Comparison of ENCODE assay signal across 12 cellular contexts in the genomic region with DNA sequence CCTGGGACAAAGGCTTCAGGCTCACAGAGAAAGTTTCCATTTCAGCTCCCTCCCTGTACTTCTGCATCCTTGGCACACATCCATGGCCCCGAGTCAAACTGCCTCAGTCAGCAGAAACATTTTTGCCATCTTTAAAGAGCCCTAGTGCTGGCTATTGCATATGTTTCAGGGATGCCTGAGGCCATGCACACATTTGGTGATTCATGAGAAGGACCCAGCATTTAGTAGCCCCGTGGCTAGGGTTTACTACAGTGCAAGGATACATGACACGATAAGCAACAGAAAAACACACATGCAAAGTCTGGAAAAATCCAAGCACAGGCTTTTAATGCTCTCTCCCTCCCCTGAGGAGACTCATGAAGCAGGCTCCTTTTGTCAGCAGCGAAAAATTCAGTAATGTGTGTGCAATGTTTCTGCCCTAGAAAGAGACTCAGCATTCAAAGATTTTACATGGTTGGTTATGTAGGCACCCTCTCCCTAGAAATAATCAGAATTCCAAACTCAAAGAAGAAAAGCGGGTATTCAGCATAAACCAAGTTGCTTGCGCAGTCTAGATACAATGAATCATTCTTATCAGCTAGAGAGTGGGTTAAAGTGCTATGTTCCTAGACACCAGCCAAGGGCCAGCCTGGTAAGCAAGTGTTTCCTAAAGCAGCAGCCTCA. TPM values are rescaled to one million over a fixed set of nuclear protein-coding genes. Genes with fewer than 3 reads are reported as not detected.
DNase-seq lines count a peak whose midpoint lies in the region; ATAC-seq and TF ChIP-seq lines count a peak whose summit lies in the region.
"Had no signal": no experiment of that assay in that cellular context is flagged by ENCODE, and none has a peak within 500 bp of the region (broad histone marks: within the 10 kb centered on the region; RNA-seq: fewer than 3 reads in every experiment).

No MANE protein-coding gene starts in this region.

- H3K4me2 ChIP-seq in mesenchymal stem cell (ENCODE audit: low read length, poor library complexity, severe bottlenecking): no peak overlapping the region

- H3K9ac ChIP-seq in mesenchymal stem cell (ENCODE audit: low read length): peak overlapping the region; percentile 55

- no peak overlapping the region for H4K8ac ChIP-seq in mesenchymal stem cell (ENCODE audit: low read length)

- H3K4ac ChIP-seq in mesenchymal stem cell (ENCODE audit: low read depth in 1 of 2, low read length in 2 of 2): no peak overlapping the region

- H3K23ac ChIP-seq in mesenchymal stem cell (ENCODE audit: low read length in 2 of 2): no peak overlapping the region

- H3K4me3 Mint-ChIP-seq in CD4-positive, alpha-beta T cell: no peak overlapping the region
- H3K4me3 Mint-ChIP-seq: CD4-positive, CD25-positive, alpha-beta regulatory T cell; IgD-negative memory B cell had no signal

- H3K4me1 ChIP-seq in mesenchymal stem cell (ENCODE audit: control insufficient read depth, insufficient read depth, low read depth, low read length) (no peaks in the 10 kb centered on the region), upper lobe of right lung (no peaks in the 10 kb centered on the region)
- H3K4me1 ChIP-seq: prostate gland had no signal

- intact Hi-C loops in CD4-positive, alpha-beta T cell (cut with DNase I, micrococcal nuclease): no loop called here
- intact Hi-C loops in upper lobe of right lung (cut with DNase I): no loop called here

- peaks cover 5% of the 10 kb centered on the region for H3K9me3 Mint-ChIP-seq in CD4-positive, alpha-beta T cell

- TF ChIP-seq CTCF in CD4-positive, alpha-beta T cell (IDR thresholded peaks at IDR 0.05): no peak
- no peak for TF ChIP-seq CTCF in upper lobe of right lung (IDR thresholded peaks at IDR 0.05)

- H2BK15ac ChIP-seq in mesenchymal stem cell (ENCODE audit: low read depth, poor library complexity, severe bottlenecking): no peak overlapping the region

- H3K36me3 ChIP-seq in mesenchymal stem cell (ENCODE audit: control insufficient read depth in 1 of 2, insufficient read depth in 2 of 2, low read depth in 1 of 2, low read length in 2 of 2) (no peaks in the 10 kb centered on the region), upper lobe of right lung (no peaks in the 10 kb centered on the region)
- H3K36me3 ChIP-seq: prostate gland had no signal

- H3K36me3 Mint-ChIP-seq in CD4-positive, alpha-beta T cell (ENCODE audit: low read depth): no peaks in the 10 kb centered on the region
- H3K36me3 Mint-ChIP-seq: CD4-positive, CD25-positive, alpha-beta regulatory T cell; IgD-negative memory B cell had no signal

- POLR2A ChIA-PET in CD4-positive, alpha-beta T cell (lab: Charles Lee): no interaction called here

- 66% methylated on average over 6 of the region's 6 CpGs for WGBS in mesenchymal stem cell

- peaks cover 5% of the 10 kb centered on the region for H3K9me3 ChIP-seq in mesenchymal stem cell (ENCODE audit: control insufficient read depth, low read length)
- H3K9me3 ChIP-seq in CD4-positive, alpha-beta T cell (ENCODE audit: control insufficient read depth, low read length): no peaks in the 10 kb centered on the region
- no peaks in the 10 kb centered on the region for H3K9me3 ChIP-seq in upper lobe of right lung
- H3K9me3 ChIP-seq: prostate gland had no signal

- peak; percentile 48 for DNase-seq in AG08396 (ENCODE audit: low spot score)
- DNase-seq in NCI-H2171 (lab: John Stamatoyannopoulos, UW): peak; percentile 11
- DNase-seq in dermis blood vessel endothelial cell: peak; percentile 12
- DNase-seq in mesenchymal stem cell: peak; percentile 67
- DNase-seq in HK-2 (ENCODE audit: unreplicated experiment): no peak
- no peak for DNase-seq in COLO668 (lab: John Stamatoyannopoulos, UW; ENCODE audit: unreplicated experiment)
- DNase-seq in CD4-positive, alpha-beta T cell: no peak
- DNase-seq in upper lobe of right lung: no peak
- DNase-seq: activated CD4-positive, CD25-positive, alpha-beta regulatory T cell; CD4-positive, CD25-positive, alpha-beta regulatory T cell had no signal

- CTCF ChIA-PET in CD4-positive, alpha-beta T cell (lab: Charles Lee): no interaction called here

- H3K79me1 ChIP-seq in mesenchymal stem cell (replicated peaks; ENCODE audit: low read length, poor library complexity, severe bottlenecking): no peaks in the 10 kb centered on the region

- no peak overlapping the region for H4K91ac ChIP-seq in mesenchymal stem cell (ENCODE audit: low read length)

- H3K14ac ChIP-seq in mesenchymal stem cell (ENCODE audit: low read length in 2 of 2): no peak overlapping the region

- no peak overlapping the region for H2AFZ ChIP-seq in mesenchymal stem cell (ENCODE audit: low read depth, low read length)

- H3K27ac ChIP-seq in mesenchymal stem cell (ENCODE audit: low read length, poor library complexity, severe bottlenecking) (no peak overlapping the region), upper lobe of right lung (no peak overlapping the region)
- no peak overlapping the region for H3K27ac ChIP-seq in CD4-positive, alpha-beta T cell (ENCODE audit: low read depth, low read length)
- H3K27ac ChIP-seq: prostate gland had no signal

- no peak overlapping the region for H3K18ac ChIP-seq in mesenchymal stem cell (ENCODE audit: low read depth in 1 of 2, low read length in 2 of 2)

- H3K27ac Mint-ChIP-seq in CD4-positive, alpha-beta T cell: no peak overlapping the region
- H3K27ac Mint-ChIP-seq: CD4-positive, CD25-positive, alpha-beta regulatory T cell; IgD-negative memory B cell had no signal

- no peak overlapping the region for H2BK5ac ChIP-seq in mesenchymal stem cell (ENCODE audit: low read depth, low read length, poor library complexity, severe bottlenecking)

- H3K27me3 ChIP-seq in mesenchymal stem cell (ENCODE audit: control insufficient read depth in 1 of 2, insufficient read depth in 1 of 2, low read length in 2 of 2) (peaks cover 3 to 5% of the 10 kb centered on the region in 2 experiments), upper lobe of right lung (no peaks in the 10 kb centered on the region)
- no peaks in the 10 kb centered on the region for H3K27me3 ChIP-seq in CD4-positive, alpha-beta T cell (ENCODE audit: control insufficient read depth, insufficient read depth, low read length)

- H3K27me3 Mint-ChIP-seq in CD4-positive, alpha-beta T cell: peaks cover 8% of the 10 kb centered on the region

- no peak overlapping the region for H2BK120ac ChIP-seq in mesenchymal stem cell (ENCODE audit: low read depth, low read length)

- H3K4me1 Mint-ChIP-seq in CD4-positive, alpha-beta T cell (ENCODE audit: low read depth): no peaks in the 10 kb centered on the region
- H3K4me1 Mint-ChIP-seq: CD4-positive, CD25-positive, alpha-beta regulatory T cell; IgD-negative memory B cell had no signal

- no peak overlapping the region for H2AK5ac ChIP-seq in mesenchymal stem cell (ENCODE audit: low read length, severe bottlenecking)

- ATAC-seq in CD4-positive, alpha-beta T cell (ENCODE audit: poor library complexity): no peak
- no peak for ATAC-seq in upper lobe of right lung

- H3K4me3 ChIP-seq in mesenchymal stem cell (ENCODE audit: insufficient read depth in 1 of 2, low read depth in 1 of 2, low read length in 2 of 2) (peak overlapping the region in 1 of 2 experiments; percentile 45), upper lobe of right lung (no peak overlapping the region)
- H3K4me3 ChIP-seq: prostate gland had no signal

- no peak overlapping the region for H2BK12ac ChIP-seq in mesenchymal stem cell (ENCODE audit: low read length in 2 of 2)

RNA-seq across cellular contexts. Expression of gene ACOD1, which starts 17.6 kb away (rescaled TPM):
- total RNA-seq in dermis blood vessel endothelial cell (not detected in 2 replicates), upper lobe of right lung (not detected)
- not detected for polyA plus RNA-seq in mesenchymal stem cell (2013, experiment 1 of 2)
- polyA plus RNA-seq in mesenchymal stem cell (2013, experiment 2 of 2): not detected
- total RNA-seq in CD4-positive, alpha-beta T cell: not detected
- total RNA-seq: CD4-positive, CD25-positive, alpha-beta regulatory T cell; prostate gland had no signal
- polyA plus RNA-seq: CD4-positive, CD25-positive, alpha-beta regulatory T cell; IgD-negative memory B cell had no signal

RNA-seq across cellular contexts. Expression of gene CLN5, which starts 26.0 kb away (rescaled TPM):
- total RNA-seq in dermis blood vessel endothelial cell (26.8 and 32.7 TPM in 2 replicates), upper lobe of right lung (41.8 TPM)
- polyA plus RNA-seq in mesenchymal stem cell (2013, experiment 1 of 2): 28.2 TPM
- polyA plus RNA-seq in mesenchymal stem cell (2013, experiment 2 of 2): 30.8 TPM
- 10 to 100 TPM; 37.4 to 42.9 TPM for total RNA-seq in CD4-positive, alpha-beta T cell

Comparison
In these comparisons a context has a peak if more than half of its experiments do, and no peak if none do; other contexts are left out.
1. DNase-seq: peak in AG08396 (single experiment), NCI-H2171 (single experiment), dermis blood vessel endothelial cell (single experiment) and mesenchymal stem cell (single experiment); none in HK-2 (single experiment), COLO668 (single experiment), CD4-positive, alpha-beta T cell (0 of 10) and upper lobe of right lung (single experiment).